ENCODE assay signal across 1 cellular context in genomic region chr10:3482200-3482993, GRCh38.
TF ChIP-seq lines count a peak whose summit lies in the region.

No MANE protein-coding gene starts in this region.

TF ChIP-seq in HEK293, 187 proteins besides CTCF, POLR2A, EP300 and RAD21 (continued from another document and continues in another):
- TF ChIP-seq, protein P1, sequence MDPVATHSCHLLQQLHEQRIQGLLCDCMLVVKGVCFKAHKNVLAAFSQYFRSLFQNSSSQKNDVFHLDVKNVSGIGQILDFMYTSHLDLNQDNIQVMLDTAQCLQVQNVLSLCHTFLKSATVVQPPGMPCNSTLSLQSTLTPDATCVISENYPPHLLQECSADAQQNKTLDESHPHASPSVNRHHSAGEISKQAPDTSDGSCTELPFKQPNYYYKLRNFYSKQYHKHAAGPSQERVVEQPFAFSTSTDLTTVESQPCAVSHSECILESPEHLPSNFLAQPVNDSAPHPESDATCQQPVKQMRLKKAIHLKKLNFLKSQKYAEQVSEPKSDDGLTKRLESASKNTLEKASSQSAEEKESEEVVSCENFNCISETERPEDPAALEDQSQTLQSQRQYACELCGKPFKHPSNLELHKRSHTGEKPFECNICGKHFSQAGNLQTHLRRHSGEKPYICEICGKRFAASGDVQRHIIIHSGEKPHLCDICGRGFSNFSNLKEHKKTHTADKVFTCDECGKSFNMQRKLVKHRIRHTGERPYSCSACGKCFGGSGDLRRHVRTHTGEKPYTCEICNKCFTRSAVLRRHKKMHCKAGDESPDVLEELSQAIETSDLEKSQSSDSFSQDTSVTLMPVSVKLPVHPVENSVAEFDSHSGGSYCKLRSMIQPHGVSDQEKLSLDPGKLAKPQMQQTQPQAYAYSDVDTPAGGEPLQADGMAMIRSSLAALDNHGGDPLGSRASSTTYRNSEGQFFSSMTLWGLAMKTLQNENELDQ (tag by site-specific recombination; IDR thresholded peaks at IDR 0.05; ENCODE audit: low read depth), result no peak
- TF ChIP-seq ZNF2 (tag by site-specific recombination; IDR thresholded peaks at IDR 0.05) (0 out of 2 replicates have a peak, but pooled peaks have one; percentile 22), ZNF366 (tag by site-specific recombination; conservative IDR thresholded peaks at IDR 0.05) (peak; percentile 95), ATF2 (tag by site-specific recombination; IDR thresholded peaks at IDR 0.05; ENCODE audit: low read depth) (peak; percentile 94), ZNF707 (tag by site-specific recombination; IDR thresholded peaks at IDR 0.05) (no peak), FEZF1 (tag by site-specific recombination; IDR thresholded peaks at IDR 0.05) (peak; percentile 81), ZBTB21 (tag by site-specific recombination; IDR thresholded peaks at IDR 0.05) (peak; percentile 92), REPIN1 (tag by site-specific recombination; IDR thresholded peaks at IDR 0.05; ENCODE audit: low read depth) (no peak), ZNF555 (tag by site-specific recombination; conservative IDR thresholded peaks at IDR 0.05) (no peak), PRDM1 (tag by site-specific recombination; IDR thresholded peaks at IDR 0.05) (peak; percentile 90; the same call in 1 of the 2 replicates), ZNF140 (tag by site-specific recombination; IDR thresholded peaks at IDR 0.05) (no peak), ZNF501 (tag by site-specific recombination; IDR thresholded peaks at IDR 0.05) (no peak), ZEB2 (tag by site-specific recombination; IDR thresholded peaks at IDR 0.05) (peak; percentile 93), ZNF623 (tag by site-specific recombination; IDR thresholded peaks at IDR 0.05) (no peak), ZBTB17 (tag by site-specific recombination; IDR thresholded peaks at IDR 0.05) (peak; percentile 78), PRDM6 (tag by site-specific recombination; IDR thresholded peaks at IDR 0.05) (peak; percentile 71), ZNF335 (tag by site-specific recombination; conservative IDR thresholded peaks at IDR 0.05) (0 out of 2 replicates have a peak, but pooled peaks have one; percentile 11), ZBTB8A (tag by site-specific recombination; IDR thresholded peaks at IDR 0.05) (0 out of 2 replicates have a peak, but pooled peaks have one; percentile 11), ZNF600 (tag by site-specific recombination; IDR thresholded peaks at IDR 0.05) (peak; percentile 91), ZNF184 (tag by site-specific recombination; IDR thresholded peaks at IDR 0.05) (0 out of 2 replicates have a peak, but pooled peaks have one; percentile 22), PRDM4 (tag by site-specific recombination; IDR thresholded peaks at IDR 0.05) (peak; percentile 57; the same call in 1 of the 2 replicates), ZNF214 (tag by site-specific recombination; IDR thresholded peaks at IDR 0.05; ENCODE audit: borderline replicate concordance) (no peak), ZNF843 (tag by site-specific recombination; IDR thresholded peaks at IDR 0.05) (peak; percentile 40; the same call in 1 of the 2 replicates), SP2 (tag by site-specific recombination; IDR thresholded peaks at IDR 0.05) (peak; percentile 42; the same call in 1 of the 2 replicates), YY1 (tag by site-specific recombination; IDR thresholded peaks at IDR 0.05) (no peak), SCRT1 (tag by site-specific recombination; IDR thresholded peaks at IDR 0.05; ENCODE audit: borderline replicate concordance) (peak; percentile 80), ZNF473 (tag by site-specific recombination; IDR thresholded peaks at IDR 0.05) (no peak), GLIS1 (tag by site-specific recombination; IDR thresholded peaks at IDR 0.05) (peak; percentile 26; the same call in 1 of the 2 replicates), ZNF518A (tag by site-specific recombination; conservative IDR thresholded peaks at IDR 0.05; ENCODE audit: low read depth) (peak; percentile 42; the same call in 1 of the 2 replicates), OVOL3 (tag by site-specific recombination; IDR thresholded peaks at IDR 0.05) (no peak), ZNF37A (tag by site-specific recombination; IDR thresholded peaks at IDR 0.05) (no peak), ZNF830 (tag by site-specific recombination; IDR thresholded peaks at IDR 0.05; ENCODE audit: low read depth) (no peak), ZNF311 (tag by site-specific recombination; IDR thresholded peaks at IDR 0.05; ENCODE audit: borderline replicate concordance) (no peak), GLI2 (tag by site-specific recombination; IDR thresholded peaks at IDR 0.05; ENCODE audit: borderline replicate concordance, low read depth) (no peak), WT1 (tag by site-specific recombination; IDR thresholded peaks at IDR 0.05) (0 out of 2 replicates have a peak, but pooled peaks have one; percentile 45)
- TF ChIP-seq, protein P2, sequence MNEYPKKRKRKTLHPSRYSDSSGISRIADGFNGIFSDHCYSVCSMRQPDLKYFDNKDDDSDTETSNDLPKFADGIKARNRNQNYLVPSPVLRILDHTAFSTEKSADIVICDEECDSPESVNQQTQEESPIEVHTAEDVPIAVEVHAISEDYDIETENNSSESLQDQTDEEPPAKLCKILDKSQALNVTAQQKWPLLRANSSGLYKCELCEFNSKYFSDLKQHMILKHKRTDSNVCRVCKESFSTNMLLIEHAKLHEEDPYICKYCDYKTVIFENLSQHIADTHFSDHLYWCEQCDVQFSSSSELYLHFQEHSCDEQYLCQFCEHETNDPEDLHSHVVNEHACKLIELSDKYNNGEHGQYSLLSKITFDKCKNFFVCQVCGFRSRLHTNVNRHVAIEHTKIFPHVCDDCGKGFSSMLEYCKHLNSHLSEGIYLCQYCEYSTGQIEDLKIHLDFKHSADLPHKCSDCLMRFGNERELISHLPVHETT (tag by site-specific recombination; IDR thresholded peaks at IDR 0.05), result peak; percentile 75; the same call in 1 of the 2 replicates
- TF ChIP-seq, protein P3, sequence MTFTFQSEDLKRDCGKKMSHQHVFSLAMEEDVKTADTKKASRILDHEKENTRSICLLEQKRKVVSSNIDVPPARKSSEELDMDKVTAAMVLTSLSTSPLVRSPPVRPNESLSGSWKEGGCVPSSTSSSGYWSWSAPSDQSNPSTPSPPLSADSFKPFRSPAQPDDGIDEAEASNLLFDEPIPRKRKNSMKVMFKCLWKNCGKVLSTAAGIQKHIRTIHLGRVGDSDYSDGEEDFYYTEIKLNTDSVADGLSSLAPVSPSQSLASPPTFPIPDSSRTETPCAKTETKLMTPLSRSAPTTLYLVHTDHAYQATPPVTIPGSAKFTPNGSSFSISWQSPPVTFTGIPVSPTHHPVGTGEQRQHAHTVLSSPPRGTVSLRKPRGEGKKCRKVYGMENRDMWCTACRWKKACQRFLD (tag by site-specific recombination; IDR thresholded peaks at IDR 0.05), result no peak
- TF ChIP-seq, protein P4, sequence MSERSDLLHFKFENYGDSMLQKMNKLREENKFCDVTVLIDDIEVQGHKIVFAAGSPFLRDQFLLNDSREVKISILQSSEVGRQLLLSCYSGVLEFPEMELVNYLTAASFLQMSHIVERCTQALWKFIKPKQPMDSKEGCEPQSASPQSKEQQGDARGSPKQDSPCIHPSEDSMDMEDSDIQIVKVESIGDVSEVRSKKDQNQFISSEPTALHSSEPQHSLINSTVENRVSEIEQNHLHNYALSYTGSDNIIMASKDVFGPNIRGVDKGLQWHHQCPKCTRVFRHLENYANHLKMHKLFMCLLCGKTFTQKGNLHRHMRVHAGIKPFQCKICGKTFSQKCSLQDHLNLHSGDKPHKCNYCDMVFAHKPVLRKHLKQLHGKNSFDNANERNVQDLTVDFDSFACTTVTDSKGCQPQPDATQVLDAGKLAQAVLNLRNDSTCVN (tag by site-specific recombination; optimal IDR thresholded peaks at IDR 0.05), result peak; percentile 21
- TF ChIP-seq, protein P5, sequence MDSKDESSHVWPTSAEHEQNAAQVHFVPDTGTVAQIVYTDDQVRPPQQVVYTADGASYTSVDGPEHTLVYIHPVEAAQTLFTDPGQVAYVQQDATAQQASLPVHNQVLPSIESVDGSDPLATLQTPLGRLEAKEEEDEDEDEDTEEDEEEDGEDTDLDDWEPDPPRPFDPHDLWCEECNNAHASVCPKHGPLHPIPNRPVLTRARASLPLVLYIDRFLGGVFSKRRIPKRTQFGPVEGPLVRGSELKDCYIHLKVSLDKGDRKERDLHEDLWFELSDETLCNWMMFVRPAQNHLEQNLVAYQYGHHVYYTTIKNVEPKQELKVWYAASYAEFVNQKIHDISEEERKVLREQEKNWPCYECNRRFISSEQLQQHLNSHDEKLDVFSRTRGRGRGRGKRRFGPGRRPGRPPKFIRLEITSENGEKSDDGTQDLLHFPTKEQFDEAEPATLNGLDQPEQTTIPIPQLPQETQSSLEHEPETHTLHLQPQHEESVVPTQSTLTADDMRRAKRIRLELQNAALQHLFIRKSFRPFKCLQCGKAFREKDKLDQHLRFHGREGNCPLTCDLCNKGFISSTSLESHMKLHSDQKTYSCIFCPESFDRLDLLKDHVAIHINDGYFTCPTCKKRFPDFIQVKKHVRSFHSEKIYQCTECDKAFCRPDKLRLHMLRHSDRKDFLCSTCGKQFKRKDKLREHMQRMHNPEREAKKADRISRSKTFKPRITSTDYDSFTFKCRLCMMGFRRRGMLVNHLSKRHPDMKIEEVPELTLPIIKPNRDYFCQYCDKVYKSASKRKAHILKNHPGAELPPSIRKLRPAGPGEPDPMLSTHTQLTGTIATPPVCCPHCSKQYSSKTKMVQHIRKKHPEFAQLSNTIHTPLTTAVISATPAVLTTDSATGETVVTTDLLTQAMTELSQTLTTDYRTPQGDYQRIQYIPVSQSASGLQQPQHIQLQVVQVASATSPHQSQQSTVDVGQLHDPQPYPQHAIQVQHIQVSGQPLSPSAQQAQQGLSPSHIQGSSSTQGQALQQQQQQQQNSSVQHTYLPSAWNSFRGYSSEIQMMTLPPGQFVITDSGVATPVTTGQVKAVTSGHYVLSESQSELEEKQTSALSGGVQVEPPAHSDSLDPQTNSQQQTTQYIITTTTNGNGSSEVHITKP (tag by site-specific recombination; IDR thresholded peaks at IDR 0.05), result peak; percentile 51; the same call in 1 of the 2 replicates
